In genomic region chr11:100105605-100106358, GRCh38 we compare ENCODE assay signal across 22 cellular contexts.
A peak's percentile ranks its signal among the peaks of the same experiment; 100 is the strongest.
DNase-seq lines count a peak whose midpoint lies in the region; ATAC-seq and TF ChIP-seq lines count a peak whose summit lies in the region.
"Had no signal": no experiment of that assay in that cellular context is flagged by ENCODE, and none has a peak within 500 bp of the region (broad histone marks: within the 10 kb centered on the region; RNA-seq: fewer than 3 reads in every experiment).

No MANE protein-coding gene starts in this region.

- H4K8ac ChIP-seq in H9 (replicated peaks; ENCODE audit: insufficient read length, low read depth, low read length) = no peak overlapping the region

- H3F3A ChIP-seq in PC-3 (ENCODE audit: low read length, unreplicated experiment) = no peaks in the 10 kb centered on the region

- H3K27ac Mint-ChIP-seq in H9 = peak overlapping the region in 1 of 3 experiments; percentile 24; a peak in 2 of 7 replicates
- H3K27ac Mint-ChIP-seq: activated T-cell treated with anti-CD3 and anti-CD28 coated beads, Interleukin-2, amount 50 U/mL, for 24 hours; memory B cell; stimulated activated naive CD8-positive, alpha-beta T cell treated with anti-CD3 and anti-CD28 coated beads, Interleukin-15, amount 100 ng/mL, for 72 hours; T-helper 1 cell treated with Interleukin-12 subunit alpha and Interleukin-12 subunit beta and Interleukin-4 antibody, amounts not matched to agents 30 μg/mL and 1 μg/mL, for 36 hours had no signal

- no peak overlapping the region for H3K4me3 ChIP-seq in OCI-LY7 (ENCODE audit: low read depth, low read length, poor library complexity, severe bottlenecking)
- no peak overlapping the region for H3K4me3 ChIP-seq in PC-3 (ENCODE audit: low read length)
- H3K4me3 ChIP-seq: prostate gland, SJSA1, tibial artery had no signal

- H3K56ac ChIP-seq in H9 (ENCODE audit: insufficient read length, low read depth, low read length) = no peak overlapping the region

- no peak overlapping the region for H2BK120ac ChIP-seq in H9 (ENCODE audit: low read depth, low read length, poor library complexity, severe bottlenecking)

- POLR2A ChIA-PET in OCI-LY7 (lab: Charles Lee) (interaction anchor here (0.5 to 0.6 kb wide), 2 partner anchors 1728 to 1804 kb away, joined by 3 read pairs; no protein-coding TSS in a partner anchor), PC-3 (lab: Charles Lee; ENCODE audit: unreplicated experiment) (no interaction called here)

- H4K20me1 ChIP-seq in H9 (ENCODE audit: control insufficient read depth, insufficient read depth, insufficient read length) (no peaks in the 10 kb centered on the region), OCI-LY7 (ENCODE audit: insufficient read depth, low read length) (no peaks in the 10 kb centered on the region), PC-3 (ENCODE audit: low read length) (no peaks in the 10 kb centered on the region)

- H3K4me3 Mint-ChIP-seq in H9 = no peak overlapping the region
- H3K4me3 Mint-ChIP-seq: activated T-cell treated with anti-CD3 and anti-CD28 coated beads, Interleukin-2, amount 50 U/mL, for 24 hours; memory B cell; stimulated activated naive CD8-positive, alpha-beta T cell treated with anti-CD3 and anti-CD28 coated beads, Interleukin-15, amount 100 ng/mL, for 72 hours; T-helper 1 cell treated with Interleukin-12 subunit alpha and Interleukin-12 subunit beta and Interleukin-4 antibody, amounts not matched to agents 30 μg/mL and 1 μg/mL, for 36 hours had no signal

- H3K27ac ChIP-seq in H9 (ENCODE audit: insufficient read length, low read depth, low read length) = no peak overlapping the region
- H3K27ac ChIP-seq in OCI-LY7 (ENCODE audit: low read depth, low read length, poor library complexity, severe bottlenecking) = peak overlapping the region; percentile 26
- H3K27ac ChIP-seq in PC-3 (ENCODE audit: low read length) = no peak overlapping the region
- H3K27ac ChIP-seq: C4-2B, epithelial cell of prostate, prostate gland, SJSA1, tibial artery had no signal

- H3K9ac ChIP-seq in H9 (ENCODE audit: extremely low read depth, insufficient read length, low read length) (no peak overlapping the region), PC-3 (ENCODE audit: low read length) (no peak overlapping the region)

- WGBS in H9 (ENCODE audit: extremely low coverage, insufficient read length, low lambda C conversion rate) = no CpG with 5 or more reads among the region's 4 CpGs

- intact Hi-C loops in OCI-LY7 (cut with micrococcal nuclease; ENCODE audit: unreplicated experiment) (no loop called here), left colon (cut with DNase I, micrococcal nuclease) (no loop called here), PC-3 (cut with micrococcal nuclease) (no loop called here)

- DNase-seq in H9 (peak; percentile 34), NCI-H146 (lab: John Stamatoyannopoulos, UW) (peak; percentile 89), OCI-LY7 (ENCODE audit: low spot score) (peak; percentile 17), left colon (peak; percentile 18 to 39), PC-3 (no peak)
- DNase-seq: activated CD8-positive, alpha-beta memory T cell treated with anti-CD3 and anti-CD28 coated beads for 24 hours; activated gamma-delta T cell treated with Interleukin-2 at 50 U/mL for 16 hours; activated T-cell treated with anti-CD3 and anti-CD28 coated beads, Interleukin-2, amount 50 U/mL, for 24 hours; GF-D8; left cardiac atrium; NCI-H1092; NCI-H510A; stimulated activated naive CD8-positive, alpha-beta T cell treated with anti-CD3 and anti-CD28 coated beads, Interleukin-15, amount 100 ng/mL, for 72 hours; tibial artery had no signal

- peaks cover 17 to 18% of the 10 kb centered on the region in 2 experiments for H3K4me1 Mint-ChIP-seq in H9
- H3K4me1 Mint-ChIP-seq: memory B cell; stimulated activated naive CD8-positive, alpha-beta T cell treated with anti-CD3 and anti-CD28 coated beads, Interleukin-15, amount 100 ng/mL, for 72 hours had no signal

- no peaks in the 10 kb centered on the region for H3K23me2 ChIP-seq in H9 (ENCODE audit: insufficient read length, low read depth, low read length, poor library complexity, severe bottlenecking)

- H3K18ac ChIP-seq in H9 (ENCODE audit: insufficient read length, low read depth, low read length) = no peak overlapping the region

- H4K91ac ChIP-seq in H9 (ENCODE audit: insufficient read length, low read depth, low read length) = no peak overlapping the region

- H3K36me3 ChIP-seq in OCI-LY7 (ENCODE audit: insufficient read depth, low read length) = no peaks in the 10 kb centered on the region
- no peaks in the 10 kb centered on the region for H3K36me3 ChIP-seq in PC-3 (ENCODE audit: low read depth, low read length)
- H3K36me3 ChIP-seq: prostate gland, SJSA1, tibial artery had no signal

- no peak overlapping the region for H3K23ac ChIP-seq in H9 (ENCODE audit: insufficient read length, low read depth, low read length)

- H2BK5ac ChIP-seq in H9 (ENCODE audit: insufficient read length, low read length) = no peak overlapping the region

- no peak for TF ChIP-seq CTCF in H9 (conservative IDR thresholded peaks at IDR 0.05)
- TF ChIP-seq CTCF in OCI-LY7 (conservative IDR thresholded peaks at IDR 0.05; ENCODE audit: low read length) = no peak
- no peak for TF ChIP-seq CTCF in PC-3 (conservative IDR thresholded peaks at IDR 0.05; ENCODE audit: low read depth, low read length)

- no peak overlapping the region for H3K4ac ChIP-seq in H9 (ENCODE audit: low read depth, low read length)

- no peak overlapping the region for H2BK12ac ChIP-seq in H9 (ENCODE audit: insufficient read length, low read depth, low read length)

- no peak overlapping the region for H4K5ac ChIP-seq in H9 (ENCODE audit: insufficient read length, low read depth, low read length)

- no peak overlapping the region for H3K14ac ChIP-seq in H9 (ENCODE audit: insufficient read depth, low read length)

- H2AFZ ChIP-seq in H9 (ENCODE audit: low read length) (no peak overlapping the region), OCI-LY7 (ENCODE audit: low read length) (no peak overlapping the region), PC-3 (ENCODE audit: low read length) (no peak overlapping the region)

- no peaks in the 10 kb centered on the region; a peak in 1 of 7 replicates for H3K36me3 Mint-ChIP-seq in H9 (ENCODE audit: insufficient read depth in 1 of 3, low read depth in 3 of 3)
- H3K36me3 Mint-ChIP-seq: memory B cell had no signal

- H3K27me3 Mint-ChIP-seq in H9 (ENCODE audit: low read depth) = no peaks in the 10 kb centered on the region; the same call in 1 of the 2 replicates
- H3K27me3 Mint-ChIP-seq: activated T-cell treated with anti-CD3 and anti-CD28 coated beads, Interleukin-2, amount 50 U/mL, for 24 hours; memory B cell; stimulated activated naive CD8-positive, alpha-beta T cell treated with anti-CD3 and anti-CD28 coated beads, Interleukin-15, amount 100 ng/mL, for 72 hours had no signal

- H2BK20ac ChIP-seq in H9 (ENCODE audit: low read depth, low read length, poor library complexity, severe bottlenecking) = no peak overlapping the region

- H3K9me2 ChIP-seq in OCI-LY7 (ENCODE audit: insufficient read depth, low read length) = no peaks in the 10 kb centered on the region
- H3K9me2 ChIP-seq in PC-3 (replicated peaks; ENCODE audit: low read length) = no peaks in the 10 kb centered on the region

- no peak overlapping the region for H2BK15ac ChIP-seq in H9 (ENCODE audit: low read depth, low read length)

- no TSS peak for BruUV-seq in OCI-LY7 (replicated peaks; lab: Mats Ljungman, UMichigan)
- no TSS peak for BruUV-seq in PC-3 (replicated peaks; lab: Mats Ljungman, UMichigan)

- H3K9me3 Mint-ChIP-seq in H9 = peaks cover 0 to 3% of the 10 kb centered on the region in 2 experiments; a peak in 1 of 5 replicates

- no peaks in the 10 kb centered on the region for H3K9me3 ChIP-seq in H9 (ENCODE audit: control insufficient read depth, low read depth, low read length)
- no peaks in the 10 kb centered on the region; the same call in 1 of the 2 replicates for H3K9me3 ChIP-seq in OCI-LY7 (ENCODE audit: low read length)
- no peaks in the 10 kb centered on the region for H3K9me3 ChIP-seq in PC-3 (ENCODE audit: low read length)
- H3K9me3 ChIP-seq: prostate gland, SJSA1, tibial artery had no signal

- H3K4me2 ChIP-seq in H9 (ENCODE audit: insufficient read depth, insufficient read length, low read length) (no peak overlapping the region), OCI-LY7 (ENCODE audit: low read length) (no peak overlapping the region), PC-3 (ENCODE audit: low read length) (no peak overlapping the region)

- CTCF ChIA-PET in OCI-LY7 (lab: Charles Lee; ENCODE audit: unreplicated experiment) (no interaction called here), PC-3 (lab: Charles Lee) (no interaction called here)

- H3K27me3 ChIP-seq in H9 (ENCODE audit: insufficient read depth, low read length) (no peaks in the 10 kb centered on the region), PC-3 (ENCODE audit: low read length) (peaks cover 50% of the 10 kb centered on the region)
- H3K27me3 ChIP-seq: SJSA1, tibial artery had no signal

- H2AK5ac ChIP-seq in H9 (ENCODE audit: insufficient read length, low read length) = no peak overlapping the region

- H3K4me1 ChIP-seq in H9 (ENCODE audit: insufficient read depth, low read length) = peaks cover 11% of the 10 kb centered on the region
- no peaks in the 10 kb centered on the region for H3K4me1 ChIP-seq in OCI-LY7 (ENCODE audit: insufficient read depth, low read length, poor library complexity, severe bottlenecking)
- H3K4me1 ChIP-seq in PC-3 (ENCODE audit: insufficient read depth, low read length) = no peaks in the 10 kb centered on the region
- H3K4me1 ChIP-seq: prostate gland, SJSA1, tibial artery had no signal

- ATAC-seq in left colon (peak; percentile 99), GM21447 (IDR thresholded peaks at IDR 0.05; ENCODE audit: unreplicated experiment) (no peak), GM21515 (IDR thresholded peaks at IDR 0.05; ENCODE audit: unreplicated experiment) (no peak), PC-3 (no peak)
- ATAC-seq: left cardiac atrium; stimulated activated naive CD8-positive, alpha-beta T cell treated with anti-CD3 and anti-CD28 coated beads, Interleukin-15, amount 100 ng/mL, for 72 hours had no signal

- H3T11ph ChIP-seq in H9 (ENCODE audit: low read length) = no peak overlapping the region

- H3K79me1 ChIP-seq in H9 (ENCODE audit: insufficient read depth, low read depth, low read length, poor library complexity, severe bottlenecking) = no peaks in the 10 kb centered on the region

- no peaks in the 10 kb centered on the region for H3K79me2 ChIP-seq in H9 (ENCODE audit: insufficient read depth, low read length)
- no peaks in the 10 kb centered on the region for H3K79me2 ChIP-seq in OCI-LY7 (ENCODE audit: insufficient read depth, low read depth, low read length)
- no peaks in the 10 kb centered on the region for H3K79me2 ChIP-seq in PC-3 (ENCODE audit: low read length)
